Comparison of ENCODE assay signal across 1 cellular context in genomic region chr1:21307663-21308062, GRCh38.
TF ChIP-seq lines count a peak whose summit lies in the region.

No MANE protein-coding gene starts in this region.

TF ChIP-seq in HepG2, 621 proteins besides CTCF, POLR2A, EP300 and RAD21 (continued from another document):
- no peak for TF ChIP-seq THRA (CRISPR knock-in tag; IDR thresholded peaks at IDR 0.05; ENCODE audit: borderline replicate concordance)
- TF ChIP-seq PREB (CRISPR knock-in tag; IDR thresholded peaks at IDR 0.05) = no peak
- no peak for TF ChIP-seq ZNF629 (CRISPR knock-in tag; conservative IDR thresholded peaks at IDR 0.05)
- no peak for TF ChIP-seq ZNF101 (CRISPR knock-in tag; IDR thresholded peaks at IDR 0.05; ENCODE audit: borderline replicate concordance, low read depth)
